In the genomic region with DNA sequence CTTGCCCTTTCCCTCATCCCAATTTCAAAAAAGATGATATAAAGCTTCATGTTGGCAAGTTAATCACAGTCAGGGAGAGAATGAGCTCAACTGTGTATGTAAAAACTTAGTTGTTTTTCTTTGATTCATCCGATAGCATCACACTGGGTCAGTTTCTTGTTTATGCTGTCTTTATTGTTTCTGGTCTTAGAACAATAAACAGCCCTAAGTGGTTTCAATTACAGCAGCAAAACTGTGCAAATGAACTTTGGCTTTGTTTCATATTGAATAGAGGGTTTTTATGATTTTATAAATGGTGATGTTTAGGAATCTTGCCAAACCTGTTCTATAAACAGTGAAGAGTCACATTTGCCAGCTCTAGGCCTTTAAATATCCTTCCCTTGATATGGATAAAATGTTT, we compare ENCODE assay signal across 20 cellular contexts.
DNase-seq lines count a peak whose midpoint lies in the region; ATAC-seq, FAIRE-seq and TF ChIP-seq lines count a peak whose summit lies in the region.
"Had no signal": no experiment of that assay in that cellular context is flagged by ENCODE, and none has a peak within 500 bp of the region (broad histone marks: within the 10 kb centered on the region; RNA-seq: fewer than 3 reads in every experiment).

No MANE protein-coding gene starts in this region.

- H3K79me2 ChIP-seq in PC-3 (ENCODE audit: low read length): no peaks in the 10 kb centered on the region

- POLR2A ChIA-PET in HEK293 (lab: Yijun Ruan, JAX): no interaction called here
- POLR2A ChIA-PET in PC-3 (lab: Charles Lee; ENCODE audit: unreplicated experiment): no interaction called here

- no peak for TF ChIP-seq CTCF in HEK293 (tag by site-specific recombination; IDR thresholded peaks at IDR 0.05)
- TF ChIP-seq CTCF in PC-3 (conservative IDR thresholded peaks at IDR 0.05; ENCODE audit: low read depth, low read length): no peak
- no peak for TF ChIP-seq CTCF in pancreas (IDR thresholded peaks at IDR 0.05)
- TF ChIP-seq CTCF in D721Med (IDR thresholded peaks at IDR 0.05; ENCODE audit: insufficient read depth, missing control alignments): no peak

- H3K9me2 ChIP-seq in PC-3 (replicated peaks; ENCODE audit: low read length): no peaks in the 10 kb centered on the region

- H3K9ac ChIP-seq in PC-3 (ENCODE audit: low read length): no peak overlapping the region

- H4K20me1 ChIP-seq in PC-3 (ENCODE audit: low read length): no peaks in the 10 kb centered on the region

- ATAC-seq in PC-3: no peak
- no peak for ATAC-seq in pancreas
- ATAC-seq: K562 had no signal

- peaks cover 15% of the 10 kb centered on the region for H3K4me1 ChIP-seq in HEK293 (ENCODE audit: control insufficient read depth, insufficient read depth, low read length)
- no peaks in the 10 kb centered on the region for H3K4me1 ChIP-seq in PC-3 (ENCODE audit: insufficient read depth, low read length)
- no peaks in the 10 kb centered on the region for H3K4me1 ChIP-seq in pancreas
- no peaks in the 10 kb centered on the region for H3K4me1 ChIP-seq in HAP-1

- H3F3A ChIP-seq in PC-3 (ENCODE audit: low read length, unreplicated experiment): no peaks in the 10 kb centered on the region

- CTCF ChIA-PET in HEK293 (lab: Yijun Ruan, JAX) (interaction anchor here (1.0 kb wide), 1 partner anchor 96 kb away, joined by 4 read pairs; no protein-coding TSS in a partner anchor), PC-3 (lab: Charles Lee) (no interaction called here)

- BruUV-seq in PC-3 (replicated peaks; lab: Mats Ljungman, UMichigan): no TSS peak

- H3K36me3 ChIP-seq in HEK293 (ENCODE audit: control insufficient read depth in 2 of 2, insufficient read depth in 1 of 2, low read length in 2 of 2): no peaks in the 10 kb centered on the region
- H3K36me3 ChIP-seq in PC-3 (ENCODE audit: low read depth, low read length): no peaks in the 10 kb centered on the region
- no peaks in the 10 kb centered on the region for H3K36me3 ChIP-seq in pancreas
- no peaks in the 10 kb centered on the region for H3K36me3 ChIP-seq in HAP-1 (replicated peaks)

- H3K9me3 ChIP-seq in HEK293 (ENCODE audit: control insufficient read depth, insufficient read depth, low read depth, low read length) (no peaks in the 10 kb centered on the region), PC-3 (ENCODE audit: low read length) (peaks cover 14% of the 10 kb centered on the region; the same call in 1 of the 2 replicates), pancreas (no peaks in the 10 kb centered on the region), HAP-1 (no peaks in the 10 kb centered on the region)

- FAIRE-seq in pancreas (lab: Jason Lieb, UNC) (peak; percentile 89), D721Med (lab: Jason Lieb, UNC) (no peak)
- FAIRE-seq: K562, small intestine had no signal

- no peak overlapping the region for H2AFZ ChIP-seq in PC-3 (ENCODE audit: low read length)

- intact Hi-C loops in PC-3 (cut with micrococcal nuclease): no loop called here
- intact Hi-C loops in pancreas (cut with DNase I): no loop called here

- in situ Hi-C loops in HAP-1 (cut with MboI; ENCODE audit: low sequenced_read_pairs): no loop called here

- 0 out of 2 replicates have a peak overlapping the region, but pooled peaks have one; percentile 8 for H3K27ac ChIP-seq in HEK293 (ENCODE audit: extremely low read depth, low read depth, low read length)
- H3K27ac ChIP-seq in PC-3 (ENCODE audit: low read length): no peak overlapping the region
- H3K27ac ChIP-seq in epithelial cell of prostate: no peak overlapping the region
- no peak overlapping the region for H3K27ac ChIP-seq in pancreas

- DNase-seq in PC-3: peak; percentile 6
- DNase-seq in epithelial cell of prostate (ENCODE audit: low read depth, low spot score): peak; percentile 18
- no peak for DNase-seq in pancreas
- no peak for DNase-seq in D721Med (ENCODE audit: insufficient read length, low spot score)
- DNase-seq in NCI-H187 (lab: John Stamatoyannopoulos, UW): no peak
- DNase-seq in kidney tubule cell (ENCODE audit: low spot score): no peak
- DNase-seq in HAP-1 (ENCODE audit: low spot score in 2 of 2): no peak
- DNase-seq: activated CD8-positive, alpha-beta memory T cell treated with anti-CD3 and anti-CD28 coated beads, Interleukin-2, amount 50 U/mL, for 48 hours; activated gamma-delta T cell; CD4-positive, CD25-positive, alpha-beta regulatory T cell; cerebellar nuclear complex; DND-41; hypothalamus; mesenchymal stem cell; NCI-H526 treated with DMSO at 0.1 percent for 48 hours; SHP77; small intestine; stimulated activated CD4-positive, alpha-beta T cell treated with anti-CD3 and anti-CD28 coated beads, Interleukin-4, amount 100 ng/mL, for 4 hours had no signal

- H3K4me3 ChIP-seq in HEK293 (ENCODE audit: low read depth, low read length) (no peak overlapping the region), PC-3 (ENCODE audit: low read length) (no peak overlapping the region), pancreas (no peak overlapping the region), HAP-1 (no peak overlapping the region)
- H3K4me3 ChIP-seq: K562 had no signal

- H3K27me3 ChIP-seq in PC-3 (ENCODE audit: low read length) (no peaks in the 10 kb centered on the region), pancreas (no peaks in the 10 kb centered on the region), HAP-1 (ENCODE audit: low read depth) (no peaks in the 10 kb centered on the region)

- WGBS in pancreas, 2 donors: 42 to 49% methylated on average over 1 of the region's 1 CpG

- no peak overlapping the region for H3K4me2 ChIP-seq in PC-3 (ENCODE audit: low read length)

TF ChIP-seq in HEK293, 187 proteins besides CTCF, POLR2A, EP300 and RAD21 (continues in another document):
- TF ChIP-seq TCF7L2 (IDR thresholded peaks at IDR 0.05; ENCODE audit: borderline replicate concordance, low read depth, low read length) (peak; percentile 86), ZNF776 (tag by site-specific recombination; IDR thresholded peaks at IDR 0.05; ENCODE audit: borderline replicate concordance) (no peak), ZSCAN23 (tag by site-specific recombination; IDR thresholded peaks at IDR 0.05) (peak; percentile 78), ZNF221 (tag by site-specific recombination; IDR thresholded peaks at IDR 0.05; ENCODE audit: borderline replicate concordance) (peak; percentile 58; the same call in 1 of the 2 replicates), ZNF76 (tag by site-specific recombination; IDR thresholded peaks at IDR 0.05; ENCODE audit: borderline replicate concordance, low read depth) (no peak), ZNF670 (tag by site-specific recombination; IDR thresholded peaks at IDR 0.05; ENCODE audit: low read depth) (no peak), ZNF292 (tag by site-specific recombination; IDR thresholded peaks at IDR 0.05; ENCODE audit: borderline replicate concordance, low read depth) (no peak), ZNF791 (tag by site-specific recombination; IDR thresholded peaks at IDR 0.05) (no peak), ZNF426 (tag by site-specific recombination; IDR thresholded peaks at IDR 0.05) (no peak), MYNN (tag by site-specific recombination; IDR thresholded peaks at IDR 0.05; ENCODE audit: borderline replicate concordance) (no peak)
- TF ChIP-seq, protein P1, sequence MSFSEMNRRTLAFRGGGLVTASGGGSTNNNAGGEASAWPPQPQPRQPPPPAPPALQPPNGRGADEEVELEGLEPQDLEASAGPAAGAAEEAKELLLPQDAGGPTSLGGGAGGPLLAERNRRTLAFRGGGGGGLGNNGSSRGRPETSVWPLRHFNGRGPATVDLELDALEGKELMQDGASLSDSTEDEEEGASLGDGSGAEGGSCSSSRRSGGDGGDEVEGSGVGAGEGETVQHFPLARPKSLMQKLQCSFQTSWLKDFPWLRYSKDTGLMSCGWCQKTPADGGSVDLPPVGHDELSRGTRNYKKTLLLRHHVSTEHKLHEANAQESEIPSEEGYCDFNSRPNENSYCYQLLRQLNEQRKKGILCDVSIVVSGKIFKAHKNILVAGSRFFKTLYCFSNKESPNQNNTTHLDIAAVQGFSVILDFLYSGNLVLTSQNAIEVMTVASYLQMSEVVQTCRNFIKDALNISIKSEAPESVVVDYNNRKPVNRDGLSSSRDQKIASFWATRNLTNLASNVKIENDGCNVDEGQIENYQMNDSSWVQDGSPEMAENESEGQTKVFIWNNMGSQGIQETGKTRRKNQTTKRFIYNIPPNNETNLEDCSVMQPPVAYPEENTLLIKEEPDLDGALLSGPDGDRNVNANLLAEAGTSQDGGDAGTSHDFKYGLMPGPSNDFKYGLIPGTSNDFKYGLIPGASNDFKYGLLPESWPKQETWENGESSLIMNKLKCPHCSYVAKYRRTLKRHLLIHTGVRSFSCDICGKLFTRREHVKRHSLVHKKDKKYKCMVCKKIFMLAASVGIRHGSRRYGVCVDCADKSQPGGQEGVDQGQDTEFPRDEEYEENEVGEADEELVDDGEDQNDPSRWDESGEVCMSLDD (tag by site-specific recombination; IDR thresholded peaks at IDR 0.05): no peak
- TF ChIP-seq, protein P2, sequence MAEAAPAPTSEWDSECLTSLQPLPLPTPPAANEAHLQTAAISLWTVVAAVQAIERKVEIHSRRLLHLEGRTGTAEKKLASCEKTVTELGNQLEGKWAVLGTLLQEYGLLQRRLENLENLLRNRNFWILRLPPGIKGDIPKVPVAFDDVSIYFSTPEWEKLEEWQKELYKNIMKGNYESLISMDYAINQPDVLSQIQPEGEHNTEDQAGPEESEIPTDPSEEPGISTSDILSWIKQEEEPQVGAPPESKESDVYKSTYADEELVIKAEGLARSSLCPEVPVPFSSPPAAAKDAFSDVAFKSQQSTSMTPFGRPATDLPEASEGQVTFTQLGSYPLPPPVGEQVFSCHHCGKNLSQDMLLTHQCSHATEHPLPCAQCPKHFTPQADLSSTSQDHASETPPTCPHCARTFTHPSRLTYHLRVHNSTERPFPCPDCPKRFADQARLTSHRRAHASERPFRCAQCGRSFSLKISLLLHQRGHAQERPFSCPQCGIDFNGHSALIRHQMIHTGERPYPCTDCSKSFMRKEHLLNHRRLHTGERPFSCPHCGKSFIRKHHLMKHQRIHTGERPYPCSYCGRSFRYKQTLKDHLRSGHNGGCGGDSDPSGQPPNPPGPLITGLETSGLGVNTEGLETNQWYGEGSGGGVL (tag by site-specific recombination; IDR thresholded peaks at IDR 0.05): no peak
- TF ChIP-seq, protein P3, sequence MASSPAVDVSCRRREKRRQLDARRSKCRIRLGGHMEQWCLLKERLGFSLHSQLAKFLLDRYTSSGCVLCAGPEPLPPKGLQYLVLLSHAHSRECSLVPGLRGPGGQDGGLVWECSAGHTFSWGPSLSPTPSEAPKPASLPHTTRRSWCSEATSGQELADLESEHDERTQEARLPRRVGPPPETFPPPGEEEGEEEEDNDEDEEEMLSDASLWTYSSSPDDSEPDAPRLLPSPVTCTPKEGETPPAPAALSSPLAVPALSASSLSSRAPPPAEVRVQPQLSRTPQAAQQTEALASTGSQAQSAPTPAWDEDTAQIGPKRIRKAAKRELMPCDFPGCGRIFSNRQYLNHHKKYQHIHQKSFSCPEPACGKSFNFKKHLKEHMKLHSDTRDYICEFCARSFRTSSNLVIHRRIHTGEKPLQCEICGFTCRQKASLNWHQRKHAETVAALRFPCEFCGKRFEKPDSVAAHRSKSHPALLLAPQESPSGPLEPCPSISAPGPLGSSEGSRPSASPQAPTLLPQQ (tag by site-specific recombination; IDR thresholded peaks at IDR 0.05): 0 out of 2 replicates have a peak, but pooled peaks have one; percentile 45

Comparison
In these comparisons a context has a peak if more than half of its experiments do, and no peak if none do; other contexts are left out.
1. DNase-seq: peak in PC-3 (single experiment) and epithelial cell of prostate (single experiment); none in pancreas (0 of 6), D721Med (single experiment), NCI-H187 (0 of 2), kidney tubule cell (single experiment) and HAP-1 (0 of 2).